In genomic region chr15:77795446-77795845, GRCh38 we compare ENCODE assay signal across 2 cellular contexts.
TF ChIP-seq lines count a peak whose summit lies in the region.

No MANE protein-coding gene starts in this region.

TF ChIP-seq in SK-N-SH, 30 proteins besides CTCF, POLR2A, EP300 and RAD21:
- TF ChIP-seq REST (IDR thresholded peaks at IDR 0.05; ENCODE audit: low read depth, low read length) (peak; percentile 78), USF1 (IDR thresholded peaks at IDR 0.05; ENCODE audit: borderline replicate concordance, low read depth) (no peak)

TF ChIP-seq in SK-N-SH treated with all-trans-retinoic acid at 6 μM for 48 hours, 23 proteins besides CTCF, POLR2A, EP300 and RAD21 (continued from another document):
- no peak for TF ChIP-seq CSRNP3 (CRISPR knock-in tag; IDR thresholded peaks at IDR 0.05)
- no peak for TF ChIP-seq POU6F1 (CRISPR knock-in tag; IDR thresholded peaks at IDR 0.05; ENCODE audit: borderline replicate concordance, low read depth)
- no peak for TF ChIP-seq ZFP30 (CRISPR knock-in tag; IDR thresholded peaks at IDR 0.05)
- no peak for TF ChIP-seq ZNF8 (CRISPR knock-in tag; IDR thresholded peaks at IDR 0.05)
- TF ChIP-seq TOX (CRISPR knock-in tag; IDR thresholded peaks at IDR 0.05; ENCODE audit: borderline replicate concordance) = no peak
- TF ChIP-seq OSR1 (CRISPR knock-in tag; IDR thresholded peaks at IDR 0.05) = no peak
- no peak for TF ChIP-seq ARNTL (CRISPR knock-in tag; IDR thresholded peaks at IDR 0.05; ENCODE audit: borderline replicate concordance, low read depth)
- TF ChIP-seq PATZ1 (CRISPR knock-in tag; IDR thresholded peaks at IDR 0.05; ENCODE audit: borderline replicate concordance) = no peak
